1 cellular context compared by ENCODE assay signal in genomic region chr3:49017646-49017977, GRCh38.
TF ChIP-seq lines count a peak whose summit lies in the region.

No MANE protein-coding gene starts in this region.

TF ChIP-seq in GM23338, 12 proteins besides CTCF, POLR2A, EP300 and RAD21 (continued from another document):
- no peak for TF ChIP-seq ZNF462 (CRISPR knock-in tag; IDR thresholded peaks at IDR 0.05)
- TF ChIP-seq CREB1 (CRISPR knock-in tag; IDR thresholded peaks at IDR 0.05; ENCODE audit: low read depth) = no peak
